Comparison of ENCODE assay signal across 1 cellular context in the genomic region with DNA sequence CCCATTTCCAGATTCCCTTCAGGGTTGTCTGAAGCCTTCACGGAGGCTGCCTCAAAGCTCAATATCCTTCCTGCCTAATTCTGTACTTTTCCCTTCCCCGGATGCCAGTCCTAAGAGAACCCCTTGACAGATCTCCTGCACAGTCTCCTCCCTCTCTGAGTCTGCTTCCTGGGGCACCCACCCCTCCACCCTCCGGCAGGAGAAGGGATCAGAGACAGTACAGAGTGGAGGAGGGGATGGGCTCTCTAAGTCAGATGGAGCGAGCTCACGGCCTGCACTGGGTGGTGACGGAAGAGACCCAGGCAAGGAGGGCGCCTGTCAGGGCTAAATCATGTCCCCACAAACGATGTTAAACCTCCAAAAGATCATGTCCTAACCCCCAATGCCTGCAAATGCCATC.
TF ChIP-seq lines count a peak whose summit lies in the region.

No MANE protein-coding gene starts in this region.

TF ChIP-seq in H1, 55 proteins besides CTCF, POLR2A, EP300 and RAD21:
- TF ChIP-seq, protein P1, sequence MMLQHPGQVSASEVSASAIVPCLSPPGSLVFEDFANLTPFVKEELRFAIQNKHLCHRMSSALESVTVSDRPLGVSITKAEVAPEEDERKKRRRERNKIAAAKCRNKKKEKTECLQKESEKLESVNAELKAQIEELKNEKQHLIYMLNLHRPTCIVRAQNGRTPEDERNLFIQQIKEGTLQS (IDR thresholded peaks at IDR 0.05; ENCODE audit: insufficient read depth, low read depth, low read length), result no peak
- TF ChIP-seq, protein P2, sequence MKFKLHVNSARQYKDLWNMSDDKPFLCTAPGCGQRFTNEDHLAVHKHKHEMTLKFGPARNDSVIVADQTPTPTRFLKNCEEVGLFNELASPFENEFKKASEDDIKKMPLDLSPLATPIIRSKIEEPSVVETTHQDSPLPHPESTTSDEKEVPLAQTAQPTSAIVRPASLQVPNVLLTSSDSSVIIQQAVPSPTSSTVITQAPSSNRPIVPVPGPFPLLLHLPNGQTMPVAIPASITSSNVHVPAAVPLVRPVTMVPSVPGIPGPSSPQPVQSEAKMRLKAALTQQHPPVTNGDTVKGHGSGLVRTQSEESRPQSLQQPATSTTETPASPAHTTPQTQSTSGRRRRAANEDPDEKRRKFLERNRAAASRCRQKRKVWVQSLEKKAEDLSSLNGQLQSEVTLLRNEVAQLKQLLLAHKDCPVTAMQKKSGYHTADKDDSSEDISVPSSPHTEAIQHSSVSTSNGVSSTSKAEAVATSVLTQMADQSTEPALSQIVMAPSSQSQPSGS (IDR thresholded peaks at IDR 0.05; ENCODE audit: low read length), result no peak
- TF ChIP-seq BCL11A (IDR thresholded peaks at IDR 0.05; ENCODE audit: low read depth in 2 of 2, low read length in 2 of 2) (no peak), GABPA (IDR thresholded peaks at IDR 0.05; ENCODE audit: borderline replicate concordance, insufficient read depth, low read length) (no peak), CHD2 (IDR thresholded peaks at IDR 0.05; ENCODE audit: low read length) (no peak), SP4 (IDR thresholded peaks at IDR 0.05; ENCODE audit: low read length) (no peak), SAP30 (IDR thresholded peaks at IDR 0.05; ENCODE audit: insufficient read depth, insufficient replicate concordance, low read length) (no peak), RNF2 (IDR thresholded peaks at IDR 0.05; ENCODE audit: borderline replicate concordance, low read depth, low read length, missing control alignments, poor library complexity, severe bottlenecking) (no peak), SIRT6 (IDR thresholded peaks at IDR 0.05; ENCODE audit: low read length) (no peak), ZNF274 (IDR thresholded peaks at IDR 0.05; ENCODE audit: borderline replicate concordance, extremely low read depth, low read length) (no peak), HDAC2 (IDR thresholded peaks at IDR 0.05; ENCODE audit: borderline replicate concordance in 1 of 2, low read depth in 2 of 2, low read length in 2 of 2) (no peak), CBX5 (IDR thresholded peaks at IDR 0.05; ENCODE audit: low read depth, low read length) (no peak), JUN (IDR thresholded peaks at IDR 0.05; ENCODE audit: low read depth, low read length) (no peak), TCF12 (IDR thresholded peaks at IDR 0.05; ENCODE audit: low read depth, low read length) (no peak), GTF2F1 (IDR thresholded peaks at IDR 0.05; ENCODE audit: borderline replicate concordance, low read depth, low read length) (no peak)
